9 cellular contexts compared by ENCODE assay signal in the genomic region with DNA sequence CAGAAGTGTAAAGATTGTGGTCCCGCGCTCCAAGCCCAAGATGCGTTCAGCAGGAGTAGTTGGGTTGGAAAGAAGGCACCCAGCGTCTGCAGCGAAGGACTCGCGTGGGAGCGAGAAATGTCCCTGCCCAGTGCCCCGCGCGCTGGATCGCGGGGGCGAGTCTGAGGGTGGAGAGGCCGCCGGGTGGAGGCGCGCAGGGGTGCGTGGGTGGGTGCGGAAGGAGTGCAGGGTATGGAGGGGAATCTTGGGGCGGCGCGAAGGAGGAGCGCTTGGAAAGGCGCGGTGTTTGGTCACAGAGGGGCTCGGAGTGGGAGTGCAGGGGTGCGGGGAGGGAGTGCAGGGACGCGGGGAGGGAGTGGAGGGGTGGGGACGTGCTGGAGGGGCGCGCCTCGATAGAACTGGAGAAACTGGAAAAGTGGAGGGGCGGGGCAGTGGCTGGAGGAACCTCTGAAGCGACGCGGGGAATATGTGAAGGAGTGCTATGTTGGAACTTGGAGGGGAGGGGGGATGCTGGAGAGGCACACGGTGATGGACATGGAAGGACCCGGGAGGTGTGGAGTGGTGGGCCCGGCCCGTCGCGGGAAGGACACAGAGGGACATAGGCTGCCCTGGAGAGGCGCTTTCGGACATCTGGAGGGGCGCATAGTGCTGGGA. TPM values are rescaled to one million over a fixed set of nuclear protein-coding genes. Genes with fewer than 3 reads are reported as not detected.
DNase-seq lines count a peak whose midpoint lies in the region; TF ChIP-seq lines count a peak whose summit lies in the region.
"Had no signal": no experiment of that assay in that cellular context is flagged by ENCODE, and none has a peak within 500 bp of the region (broad histone marks: within the 10 kb centered on the region; RNA-seq: fewer than 3 reads in every experiment).

No MANE protein-coding gene starts in this region.

- H3K9me3 ChIP-seq in subcutaneous abdominal adipose tissue (ENCODE audit: control insufficient read depth in 5 of 5, low read length in 5 of 5): no peaks in the 10 kb centered on the region
- H3K9me3 ChIP-seq: SJSA1 had no signal

- H3K4me3 ChIP-seq in coronary artery: peak overlapping the region; percentile 70
- peak overlapping the region; percentile 28 for H3K4me3 ChIP-seq in kidney epithelial cell (ENCODE audit: low read depth, low read length)
- peak overlapping the region; percentile 44 to 84 (median 69) for H3K4me3 ChIP-seq in subcutaneous abdominal adipose tissue (ENCODE audit: low read depth in 1 of 5, low read length in 5 of 5)
- H3K4me3 ChIP-seq: SJSA1 had no signal

- DNase-seq in DMS53 (lab: John Stamatoyannopoulos, UW) (peak; percentile 54), DMS53 treated with DMSO at 0.1 percent for 48 hours (lab: John Stamatoyannopoulos, UW; ENCODE audit: unreplicated experiment) (no peak), coronary artery (ENCODE audit: low spot score) (no peak), kidney epithelial cell (ENCODE audit: low read depth) (no peak), GF-D8 (lab: John Stamatoyannopoulos, UW) (no peak), GDM1 (lab: John Stamatoyannopoulos, UW) (no peak), D341Med (ENCODE audit: low spot score) (no peak)

- H3K27ac ChIP-seq in coronary artery (no peak overlapping the region), subcutaneous abdominal adipose tissue (ENCODE audit: low read depth, low read length) (no peak overlapping the region)
- H3K27ac ChIP-seq: SJSA1 had no signal

- H3K4me1 ChIP-seq in subcutaneous abdominal adipose tissue (ENCODE audit: control insufficient read depth in 5 of 5, insufficient read depth in 5 of 5, low read length in 5 of 5): peaks cover 0 to 17% (median 11%) of the 10 kb centered on the region in 5 donors
- H3K4me1 ChIP-seq: SJSA1 had no signal

- H3K36me3 ChIP-seq in kidney epithelial cell (ENCODE audit: control insufficient read depth, insufficient read depth, low read length) (no peaks in the 10 kb centered on the region), subcutaneous abdominal adipose tissue (ENCODE audit: control insufficient read depth in 5 of 5, insufficient read depth in 5 of 5, low read length in 5 of 5) (no peaks in the 10 kb centered on the region)
- H3K36me3 ChIP-seq: SJSA1 had no signal

- H3K27me3 ChIP-seq in kidney epithelial cell (ENCODE audit: control insufficient read depth, insufficient read depth, low read length) (peaks cover 15% of the 10 kb centered on the region), subcutaneous abdominal adipose tissue (ENCODE audit: control insufficient read depth in 5 of 5, insufficient read depth in 4 of 5, low read length in 5 of 5) (peaks cover 0 to 12% (median 2%) of the 10 kb centered on the region in 5 donors)
- H3K27me3 ChIP-seq: SJSA1 had no signal

- TF ChIP-seq CTCF in coronary artery (IDR thresholded peaks at IDR 0.05) (no peak), kidney epithelial cell (IDR thresholded peaks at IDR 0.05; ENCODE audit: insufficient read depth, low read length, poor library complexity, severe bottlenecking) (no peak)

- peak overlapping the region in 1 of 5 donors; percentile 49 for H3K9ac ChIP-seq in subcutaneous abdominal adipose tissue (ENCODE audit: low read length in 5 of 5)

RNA-seq across cellular contexts. Expression of gene SGCG, which starts 21.1 kb away (rescaled TPM):
- total RNA-seq in kidney epithelial cell: 7.8 and 9.8 TPM in 2 replicates
- total RNA-seq: SJSA1 had no signal
